ENCODE assay signal across 8 cellular contexts in genomic region chr11:65653229-65654225, GRCh38. TPM values are rescaled to one million over a fixed set of nuclear protein-coding genes. Genes with fewer than 3 reads are reported as not detected.
DNase-seq lines count a peak whose midpoint lies in the region; ATAC-seq and TF ChIP-seq lines count a peak whose summit lies in the region.

No MANE protein-coding gene starts in this region.

- H3K4me3 ChIP-seq in SJCRH30 (peak overlapping the region; percentile 65), esophagus squamous epithelium (peak overlapping the region; percentile 38 to 75 (median 54))

- H3K27ac ChIP-seq in SJCRH30 (peak overlapping the region; percentile 81), esophagus squamous epithelium (peak overlapping the region; percentile 91 to 97 (median 94))

- H3K27ac Mint-ChIP-seq in activated T-cell treated with anti-CD3 and anti-CD28 coated beads, Interleukin-2, amount 50 U/mL, for 24 hours, result peak overlapping the region; percentile 97

- no peaks in the 10 kb centered on the region for H3K9me3 ChIP-seq in SJCRH30 (replicated peaks)
- H3K9me3 ChIP-seq in esophagus squamous epithelium, result no peaks in the 10 kb centered on the region

- WGBS in esophagus squamous epithelium, 2 donors, result 25 to 27% methylated on average over 10 of the region's 12 CpGs

- H3K9me3 Mint-ChIP-seq in activated T-cell treated with anti-CD3 and anti-CD28 coated beads, Interleukin-2, amount 50 U/mL, for 24 hours, result no peaks in the 10 kb centered on the region

- no peak for DNase-seq in activated T-cell treated with anti-CD3 and anti-CD28 coated beads, Interleukin-2, amount 50 U/mL, for 24 hours
- DNase-seq in activated T-cell treated with anti-CD3 and anti-CD28 coated beads for 4 hours (no peak), SJCRH30 (no peak), esophagus squamous epithelium (lab: John Stamatoyannopoulos, UW) (no peak), pons (ENCODE audit: low spot score) (peak; percentile 62), kidney tubule cell (ENCODE audit: low spot score) (no peak)
- no peak for DNase-seq in effector CD4-positive, alpha-beta T cell

- H3K36me3 Mint-ChIP-seq in activated T-cell treated with anti-CD3 and anti-CD28 coated beads, Interleukin-2, amount 50 U/mL, for 24 hours (ENCODE audit: low read depth), result peaks cover 90% of the 10 kb centered on the region

- peaks cover 22% of the 10 kb centered on the region for H3K36me3 ChIP-seq in SJCRH30
- peaks cover 37 to 76% (median 40%) of the 10 kb centered on the region in 3 donors for H3K36me3 ChIP-seq in esophagus squamous epithelium

- H3K4me1 ChIP-seq in SJCRH30, result no peaks in the 10 kb centered on the region; the same call in 1 of the 2 replicates
- H3K4me1 ChIP-seq in esophagus squamous epithelium, result peaks cover 43 to 69% (median 47%) of the 10 kb centered on the region in 3 donors

- peaks cover 64% of the 10 kb centered on the region for H3K4me1 Mint-ChIP-seq in activated T-cell treated with anti-CD3 and anti-CD28 coated beads, Interleukin-2, amount 50 U/mL, for 24 hours (ENCODE audit: low read depth)

- H3K4me3 Mint-ChIP-seq in activated T-cell treated with anti-CD3 and anti-CD28 coated beads, Interleukin-2, amount 50 U/mL, for 24 hours, result peak overlapping the region; percentile 83

- TF ChIP-seq POLR2A in esophagus squamous epithelium (IDR thresholded peaks at IDR 0.05), result no peak

- no peaks in the 10 kb centered on the region for H3K27me3 ChIP-seq in SJCRH30
- no peaks in the 10 kb centered on the region for H3K27me3 ChIP-seq in esophagus squamous epithelium

- intact Hi-C loops in esophagus squamous epithelium (cut with DNase I), result no loop called here

- ATAC-seq in HG02852 (IDR thresholded peaks at IDR 0.05; ENCODE audit: unreplicated experiment), result no peak

- H3K27me3 Mint-ChIP-seq in activated T-cell treated with anti-CD3 and anti-CD28 coated beads, Interleukin-2, amount 50 U/mL, for 24 hours, result no peaks in the 10 kb centered on the region

- TF ChIP-seq CTCF in esophagus squamous epithelium (IDR thresholded peaks at IDR 0.05), result no peak

RNA-seq across cellular contexts. Expression of gene RELA, which starts 9.2 kb away (rescaled TPM):
- total RNA-seq in SJCRH30 (2014; rRNA removed; shearing (Covaris generic)), result 37.3 and 38.3 TPM in 2 replicates
- total RNA-seq in esophagus squamous epithelium, result 10 to 100 TPM; 29.4 to 49.4 (median 47.5) TPM

RNA-seq across cellular contexts. Expression of gene SIPA1, which starts 15.6 kb away (rescaled TPM):
- 2.8 and 2.9 TPM in 2 replicates for total RNA-seq in SJCRH30 (2014; rRNA removed; shearing (Covaris generic))
- total RNA-seq in esophagus squamous epithelium, result 10 to 100 TPM in 3 of 4 donors, 1 to 10 TPM in 1; 7.8 to 29.2 (median 27.5) TPM

RNA-seq across cellular contexts. Expression of gene PCNX3, which starts 38.0 kb away (rescaled TPM):
- total RNA-seq in SJCRH30 (2014; rRNA removed; shearing (Covaris generic)), result 24.3 and 27.1 TPM in 2 replicates
- 10 to 100 TPM; 24.0 to 40.0 (median 30.9) TPM for total RNA-seq in esophagus squamous epithelium

RNA-seq across cellular contexts. Expression of gene MAP3K11, which starts 39.5 kb away (rescaled TPM):
- total RNA-seq in SJCRH30 (2014; rRNA removed; shearing (Covaris generic)), result 20.5 and 24.3 TPM in 2 replicates
- 10 to 100 TPM; 27.5 to 33.0 (median 30.4) TPM for total RNA-seq in esophagus squamous epithelium

RNA-seq across cellular contexts. Expression of gene KCNK7, which starts 57.9 kb away (rescaled TPM):
- 0.28 TPM in 1 of 2 replicates, not detected in the other for total RNA-seq in SJCRH30 (2014; rRNA removed; shearing (Covaris generic))
- total RNA-seq in esophagus squamous epithelium, result 10 to 100 TPM in 3 of 4 donors, 1 to 10 TPM in 1; 5.5 to 22.5 (median 15.2) TPM
